ENCODE assay signal across 1 cellular context in the genomic region with DNA sequence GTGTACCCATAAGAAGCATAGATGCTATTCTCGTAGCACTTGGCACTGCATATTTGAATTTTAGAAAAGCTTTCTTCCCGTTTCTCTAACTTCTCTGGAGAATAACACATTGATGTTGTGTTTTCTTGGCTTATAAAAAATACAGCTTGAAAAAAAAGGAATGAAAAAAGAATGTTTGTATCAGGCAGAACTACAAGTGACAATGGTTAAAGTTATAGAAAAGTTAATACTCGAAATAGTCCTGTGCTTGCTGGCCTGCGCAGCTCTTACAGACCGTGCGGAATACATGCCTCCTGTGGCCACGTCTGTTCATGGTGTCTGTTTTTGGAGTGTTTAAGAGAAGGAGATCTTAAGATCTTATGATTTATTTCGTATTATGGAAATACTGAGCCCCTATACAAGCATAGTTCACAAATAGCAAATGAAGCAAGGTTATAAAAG.
TF ChIP-seq lines count a peak whose summit lies in the region.

No MANE protein-coding gene starts in this region.

TF ChIP-seq in IMR-90, 13 proteins besides CTCF, POLR2A, EP300 and RAD21 (continued from another document):
- TF ChIP-seq, protein P1, sequence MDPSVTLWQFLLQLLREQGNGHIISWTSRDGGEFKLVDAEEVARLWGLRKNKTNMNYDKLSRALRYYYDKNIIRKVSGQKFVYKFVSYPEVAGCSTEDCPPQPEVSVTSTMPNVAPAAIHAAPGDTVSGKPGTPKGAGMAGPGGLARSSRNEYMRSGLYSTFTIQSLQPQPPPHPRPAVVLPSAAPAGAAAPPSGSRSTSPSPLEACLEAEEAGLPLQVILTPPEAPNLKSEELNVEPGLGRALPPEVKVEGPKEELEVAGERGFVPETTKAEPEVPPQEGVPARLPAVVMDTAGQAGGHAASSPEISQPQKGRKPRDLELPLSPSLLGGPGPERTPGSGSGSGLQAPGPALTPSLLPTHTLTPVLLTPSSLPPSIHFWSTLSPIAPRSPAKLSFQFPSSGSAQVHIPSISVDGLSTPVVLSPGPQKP (IDR thresholded peaks at IDR 0.05; ENCODE audit: borderline replicate concordance, low read depth, low read length) = no peak
- TF ChIP-seq FOS (IDR thresholded peaks at IDR 0.05; ENCODE audit: low read depth, low read length) = no peak
- TF ChIP-seq BHLHE40 (IDR thresholded peaks at IDR 0.05; ENCODE audit: low read depth, low read length) = no peak
- TF ChIP-seq SMC3 (IDR thresholded peaks at IDR 0.05; ENCODE audit: low read depth, low read length) = no peak
